In genomic region chr9:117987945-117988344, GRCh38 we compare ENCODE assay signal across 17 cellular contexts.
DNase-seq lines count a peak whose midpoint lies in the region; ATAC-seq lines count a peak whose summit lies in the region.
"Had no signal": no experiment of that assay in that cellular context is flagged by ENCODE, and none has a peak within 500 bp of the region (broad histone marks: within the 10 kb centered on the region; RNA-seq: fewer than 3 reads in every experiment).

No MANE protein-coding gene starts in this region.

- H3K4me3 Mint-ChIP-seq in stimulated activated naive B cell treated with anti-CD40 and anti-IgM and Interleukin-4, amounts not matched to agents 10 μg/mL and 1 μg/mL and 100 μg/mL, for 72 hours = no peak overlapping the region
- no peak overlapping the region for H3K4me3 Mint-ChIP-seq in T-cell
- H3K4me3 Mint-ChIP-seq in activated CD8-positive, alpha-beta memory T cell treated with anti-CD3 and anti-CD28 coated beads, Interleukin-2, amount 10 ng/mL, durations not matched to agents 7 days and 5 days = no peak overlapping the region
- H3K4me3 Mint-ChIP-seq: CD4-positive, alpha-beta T cell; CD8-positive, alpha-beta memory T cell; GM23338; H9; HFFc6 had no signal

- DNase-seq in CD1c-positive myeloid dendritic cell (ENCODE audit: extremely low spot score) = peak; percentile 3
- peak; percentile 11 to 68 for DNase-seq in NOMO-1 (lab: John Stamatoyannopoulos, UW; ENCODE audit: unreplicated experiment in 2 of 2)
- DNase-seq in RPMI8226 = peak; percentile 11
- no peak for DNase-seq in stimulated activated naive B cell treated with anti-CD40 and anti-IgM and Interleukin-4, amounts not matched to agents 10 μg/mL and 1 μg/mL and 100 μg/mL, for 72 hours
- no peak for DNase-seq in kidney tubule cell (ENCODE audit: low spot score)
- DNase-seq in T-cell = no peak
- no peak for DNase-seq in activated CD8-positive, alpha-beta memory T cell treated with anti-CD3 and anti-CD28 coated beads, Interleukin-2, amount 10 ng/mL, durations not matched to agents 7 days and 5 days
- DNase-seq: CD4-positive, alpha-beta T cell; CD8-positive, alpha-beta memory T cell; DMS 273 treated with DMSO at 0.1 percent for 48 hours; DMS79; EL; GDM1; H9; HFFc6 had no signal

- ATAC-seq in stimulated activated naive B cell treated with anti-CD40 and anti-IgM and Interleukin-4, amounts not matched to agents 10 μg/mL and 1 μg/mL and 100 μg/mL, for 72 hours (replicated peaks) = peak; percentile 58 to 73
- ATAC-seq in T-cell (replicated peaks in 1 of 4) = no peak
- ATAC-seq in activated CD8-positive, alpha-beta memory T cell treated with anti-CD3 and anti-CD28 coated beads, Interleukin-2, amount 10 ng/mL, durations not matched to agents 7 days and 5 days = no peak
- ATAC-seq: GM12878, GM23338 had no signal

- CTCF ChIA-PET in T-cell (lab: Charles Lee) = no interaction called here
- CTCF ChIA-PET in activated CD8-positive, alpha-beta memory T cell treated with anti-CD3 and anti-CD28 coated beads, Interleukin-2, amount 10 ng/mL, durations not matched to agents 7 days and 5 days (lab: Charles Lee) = no interaction called here

- H3K27ac Mint-ChIP-seq in stimulated activated naive B cell treated with anti-CD40 and anti-IgM and Interleukin-4, amounts not matched to agents 10 μg/mL and 1 μg/mL and 100 μg/mL, for 72 hours = no peak overlapping the region
- no peak overlapping the region for H3K27ac Mint-ChIP-seq in T-cell
- no peak overlapping the region for H3K27ac Mint-ChIP-seq in activated CD8-positive, alpha-beta memory T cell treated with anti-CD3 and anti-CD28 coated beads, Interleukin-2, amount 10 ng/mL, durations not matched to agents 7 days and 5 days
- H3K27ac Mint-ChIP-seq: CD4-positive, alpha-beta T cell; CD8-positive, alpha-beta memory T cell; GM23338; H9; HFFc6 had no signal

- H3K27me3 Mint-ChIP-seq in stimulated activated naive B cell treated with anti-CD40 and anti-IgM and Interleukin-4, amounts not matched to agents 10 μg/mL and 1 μg/mL and 100 μg/mL, for 72 hours = peaks cover 0 to 22% of the 10 kb centered on the region in 2 donors
- H3K27me3 Mint-ChIP-seq in T-cell = no peaks in the 10 kb centered on the region
- H3K27me3 Mint-ChIP-seq in activated CD8-positive, alpha-beta memory T cell treated with anti-CD3 and anti-CD28 coated beads, Interleukin-2, amount 10 ng/mL, durations not matched to agents 7 days and 5 days = no peaks in the 10 kb centered on the region
- H3K27me3 Mint-ChIP-seq: CD4-positive, alpha-beta T cell; CD8-positive, alpha-beta memory T cell had no signal

- POLR2A ChIA-PET in T-cell (lab: Charles Lee) = no interaction called here

- no peaks in the 10 kb centered on the region for H3K36me3 Mint-ChIP-seq in stimulated activated naive B cell treated with anti-CD40 and anti-IgM and Interleukin-4, amounts not matched to agents 10 μg/mL and 1 μg/mL and 100 μg/mL, for 72 hours
- no peaks in the 10 kb centered on the region for H3K36me3 Mint-ChIP-seq in T-cell
- no peaks in the 10 kb centered on the region for H3K36me3 Mint-ChIP-seq in activated CD8-positive, alpha-beta memory T cell treated with anti-CD3 and anti-CD28 coated beads, Interleukin-2, amount 10 ng/mL, durations not matched to agents 7 days and 5 days
- H3K36me3 Mint-ChIP-seq: CD8-positive, alpha-beta memory T cell had no signal

- no peaks in the 10 kb centered on the region for H3K9me3 Mint-ChIP-seq in stimulated activated naive B cell treated with anti-CD40 and anti-IgM and Interleukin-4, amounts not matched to agents 10 μg/mL and 1 μg/mL and 100 μg/mL, for 72 hours
- H3K9me3 Mint-ChIP-seq in T-cell = no peaks in the 10 kb centered on the region
- peaks cover 1% of the 10 kb centered on the region for H3K9me3 Mint-ChIP-seq in activated CD8-positive, alpha-beta memory T cell treated with anti-CD3 and anti-CD28 coated beads, Interleukin-2, amount 10 ng/mL, durations not matched to agents 7 days and 5 days (ENCODE audit: low read depth)
- H3K9me3 Mint-ChIP-seq: CD4-positive, alpha-beta T cell; H9 had no signal

- peaks cover 3 to 7% of the 10 kb centered on the region in 2 donors for H3K4me1 Mint-ChIP-seq in stimulated activated naive B cell treated with anti-CD40 and anti-IgM and Interleukin-4, amounts not matched to agents 10 μg/mL and 1 μg/mL and 100 μg/mL, for 72 hours
- no peaks in the 10 kb centered on the region for H3K4me1 Mint-ChIP-seq in T-cell
- no peaks in the 10 kb centered on the region for H3K4me1 Mint-ChIP-seq in activated CD8-positive, alpha-beta memory T cell treated with anti-CD3 and anti-CD28 coated beads, Interleukin-2, amount 10 ng/mL, durations not matched to agents 7 days and 5 days
- H3K4me1 Mint-ChIP-seq: CD8-positive, alpha-beta memory T cell; GM23338 had no signal

Comparison
In these comparisons a context has a peak if more than half of its experiments do, and no peak if none do; other contexts are left out.
1. DNase-seq: peak in CD1c-positive myeloid dendritic cell (single experiment), NOMO-1 (2 of 2) and RPMI8226 (single experiment); none in stimulated activated naive B cell treated with anti-CD40 and anti-IgM and Interleukin-4, amounts not matched to agents 10 μg/mL and 1 μg/mL and 100 μg/mL, for 72 hours (single experiment), kidney tubule cell (single experiment), T-cell (0 of 34) and activated CD8-positive, alpha-beta memory T cell treated with anti-CD3 and anti-CD28 coated beads, Interleukin-2, amount 10 ng/mL, durations not matched to agents 7 days and 5 days (single experiment).
2. ATAC-seq: peak in stimulated activated naive B cell treated with anti-CD40 and anti-IgM and Interleukin-4, amounts not matched to agents 10 μg/mL and 1 μg/mL and 100 μg/mL, for 72 hours (2 of 2); none in T-cell (0 of 4) and activated CD8-positive, alpha-beta memory T cell treated with anti-CD3 and anti-CD28 coated beads, Interleukin-2, amount 10 ng/mL, durations not matched to agents 7 days and 5 days (single experiment).